1 cellular context compared by ENCODE assay signal in the genomic region with DNA sequence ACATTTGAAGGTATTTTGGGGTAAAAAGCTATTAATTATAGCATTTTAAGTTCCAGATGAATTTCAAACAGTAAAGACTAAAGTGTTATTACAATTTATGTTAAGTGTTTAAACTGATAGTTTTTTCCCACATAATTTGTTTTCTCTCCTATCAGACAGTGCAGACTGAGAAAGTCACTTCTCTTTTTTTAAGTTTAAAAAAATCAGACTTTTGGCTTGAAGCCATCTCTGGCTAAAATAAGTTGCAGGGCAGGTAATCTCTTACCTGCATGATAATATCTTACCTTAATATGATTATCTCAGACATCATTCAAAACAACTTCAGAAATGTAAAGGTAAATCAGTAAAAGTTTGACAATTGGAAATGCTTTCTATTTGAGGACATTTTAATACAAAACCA.
TF ChIP-seq lines count a peak whose summit lies in the region.

No MANE protein-coding gene starts in this region.

TF ChIP-seq in SK-N-SH treated with all-trans-retinoic acid at 6 μM for 48 hours, 23 proteins besides CTCF, POLR2A, EP300 and RAD21 (continued from another document):
- TF ChIP-seq, protein P1, sequence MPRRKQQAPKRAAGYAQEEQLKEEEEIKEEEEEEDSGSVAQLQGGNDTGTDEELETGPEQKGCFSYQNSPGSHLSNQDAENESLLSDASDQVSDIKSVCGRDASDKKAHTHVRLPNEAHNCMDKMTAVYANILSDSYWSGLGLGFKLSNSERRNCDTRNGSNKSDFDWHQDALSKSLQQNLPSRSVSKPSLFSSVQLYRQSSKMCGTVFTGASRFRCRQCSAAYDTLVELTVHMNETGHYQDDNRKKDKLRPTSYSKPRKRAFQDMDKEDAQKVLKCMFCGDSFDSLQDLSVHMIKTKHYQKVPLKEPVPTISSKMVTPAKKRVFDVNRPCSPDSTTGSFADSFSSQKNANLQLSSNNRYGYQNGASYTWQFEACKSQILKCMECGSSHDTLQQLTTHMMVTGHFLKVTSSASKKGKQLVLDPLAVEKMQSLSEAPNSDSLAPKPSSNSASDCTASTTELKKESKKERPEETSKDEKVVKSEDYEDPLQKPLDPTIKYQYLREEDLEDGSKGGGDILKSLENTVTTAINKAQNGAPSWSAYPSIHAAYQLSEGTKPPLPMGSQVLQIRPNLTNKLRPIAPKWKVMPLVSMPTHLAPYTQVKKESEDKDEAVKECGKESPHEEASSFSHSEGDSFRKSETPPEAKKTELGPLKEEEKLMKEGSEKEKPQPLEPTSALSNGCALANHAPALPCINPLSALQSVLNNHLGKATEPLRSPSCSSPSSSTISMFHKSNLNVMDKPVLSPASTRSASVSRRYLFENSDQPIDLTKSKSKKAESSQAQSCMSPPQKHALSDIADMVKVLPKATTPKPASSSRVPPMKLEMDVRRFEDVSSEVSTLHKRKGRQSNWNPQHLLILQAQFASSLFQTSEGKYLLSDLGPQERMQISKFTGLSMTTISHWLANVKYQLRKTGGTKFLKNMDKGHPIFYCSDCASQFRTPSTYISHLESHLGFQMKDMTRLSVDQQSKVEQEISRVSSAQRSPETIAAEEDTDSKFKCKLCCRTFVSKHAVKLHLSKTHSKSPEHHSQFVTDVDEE (CRISPR knock-in tag; IDR thresholded peaks at IDR 0.05), result no peak
- TF ChIP-seq RARB (CRISPR knock-in tag; IDR thresholded peaks at IDR 0.05), result no peak
- TF ChIP-seq, protein P2, sequence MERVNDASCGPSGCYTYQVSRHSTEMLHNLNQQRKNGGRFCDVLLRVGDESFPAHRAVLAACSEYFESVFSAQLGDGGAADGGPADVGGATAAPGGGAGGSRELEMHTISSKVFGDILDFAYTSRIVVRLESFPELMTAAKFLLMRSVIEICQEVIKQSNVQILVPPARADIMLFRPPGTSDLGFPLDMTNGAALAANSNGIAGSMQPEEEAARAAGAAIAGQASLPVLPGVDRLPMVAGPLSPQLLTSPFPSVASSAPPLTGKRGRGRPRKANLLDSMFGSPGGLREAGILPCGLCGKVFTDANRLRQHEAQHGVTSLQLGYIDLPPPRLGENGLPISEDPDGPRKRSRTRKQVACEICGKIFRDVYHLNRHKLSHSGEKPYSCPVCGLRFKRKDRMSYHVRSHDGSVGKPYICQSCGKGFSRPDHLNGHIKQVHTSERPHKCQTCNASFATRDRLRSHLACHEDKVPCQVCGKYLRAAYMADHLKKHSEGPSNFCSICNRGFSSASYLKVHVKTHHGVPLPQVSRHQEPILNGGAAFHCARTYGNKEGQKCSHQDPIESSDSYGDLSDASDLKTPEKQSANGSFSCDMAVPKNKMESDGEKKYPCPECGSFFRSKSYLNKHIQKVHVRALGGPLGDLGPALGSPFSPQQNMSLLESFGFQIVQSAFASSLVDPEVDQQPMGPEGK (CRISPR knock-in tag; IDR thresholded peaks at IDR 0.05; ENCODE audit: borderline replicate concordance), result no peak
- TF ChIP-seq, protein P3, sequence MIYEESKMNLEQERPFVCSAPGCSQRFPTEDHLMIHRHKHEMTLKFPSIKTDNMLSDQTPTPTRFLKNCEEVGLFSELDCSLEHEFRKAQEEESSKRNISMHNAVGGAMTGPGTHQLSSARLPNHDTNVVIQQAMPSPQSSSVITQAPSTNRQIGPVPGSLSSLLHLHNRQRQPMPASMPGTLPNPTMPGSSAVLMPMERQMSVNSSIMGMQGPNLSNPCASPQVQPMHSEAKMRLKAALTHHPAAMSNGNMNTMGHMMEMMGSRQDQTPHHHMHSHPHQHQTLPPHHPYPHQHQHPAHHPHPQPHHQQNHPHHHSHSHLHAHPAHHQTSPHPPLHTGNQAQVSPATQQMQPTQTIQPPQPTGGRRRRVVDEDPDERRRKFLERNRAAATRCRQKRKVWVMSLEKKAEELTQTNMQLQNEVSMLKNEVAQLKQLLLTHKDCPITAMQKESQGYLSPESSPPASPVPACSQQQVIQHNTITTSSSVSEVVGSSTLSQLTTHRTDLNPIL (CRISPR knock-in tag; IDR thresholded peaks at IDR 0.05; ENCODE audit: low read depth), result no peak
